Comparison of ENCODE assay signal across 8 cellular contexts in the genomic region with DNA sequence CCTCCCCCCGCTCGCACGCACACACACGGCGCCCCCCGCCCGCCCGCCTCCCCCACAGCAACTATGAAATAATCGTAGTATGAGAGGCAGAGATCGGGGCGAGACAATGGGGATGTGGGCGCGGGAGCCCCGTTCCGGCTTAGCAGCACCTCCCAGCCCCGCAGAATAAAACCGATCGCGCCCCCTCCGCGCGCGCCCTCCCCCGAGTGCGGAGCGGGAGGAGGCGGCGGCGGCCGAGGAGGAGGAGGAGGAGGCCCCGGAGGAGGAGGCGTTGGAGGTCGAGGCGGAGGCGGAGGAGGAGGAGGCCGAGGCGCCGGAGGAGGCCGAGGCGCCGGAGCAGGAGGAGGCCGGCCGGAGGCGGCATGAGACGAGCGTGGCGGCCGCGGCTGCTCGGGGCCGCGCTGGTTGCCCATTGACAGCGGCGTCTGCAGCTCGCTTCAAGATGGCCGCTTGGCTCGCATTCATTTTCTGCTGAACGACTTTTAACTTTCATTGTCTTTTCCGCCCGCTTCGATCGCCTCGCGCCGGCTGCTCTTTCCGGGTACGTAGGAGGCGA. TPM values are rescaled to one million over a fixed set of nuclear protein-coding genes. Genes with fewer than 3 reads are reported as not detected.
A peak's percentile ranks its signal among the peaks of the same experiment; 100 is the strongest.
DNase-seq lines count a peak whose midpoint lies in the region; ATAC-seq, FAIRE-seq and TF ChIP-seq lines count a peak whose summit lies in the region.

No MANE protein-coding gene starts in this region.

- H3K27me3 ChIP-seq in astrocyte (ENCODE audit: insufficient read depth, low read length) (peaks cover 32% of the 10 kb centered on the region), right atrium auricular region (peaks cover 0 to 4% of the 10 kb centered on the region in 2 donors), prostate gland (replicated peaks; ENCODE audit: insufficient read depth) (no peaks in the 10 kb centered on the region)

- peak overlapping the region; percentile 54 for H3K27ac ChIP-seq in astrocyte (ENCODE audit: low read depth, low read length)
- peak overlapping the region; percentile 97 to 99 for H3K27ac ChIP-seq in right atrium auricular region
- H3K27ac ChIP-seq in prostate gland: peak overlapping the region; percentile 95 to 98

- POLR2A ChIA-PET in T-cell (lab: Charles Lee): interaction anchor here in 1 of 2 donors (0.7 kb wide), 1 partner anchor 41 kb away, joined by 3 read pairs; no protein-coding TSS in a partner anchor

- H3K4me3 Mint-ChIP-seq in T-cell (peak overlapping the region; percentile 82 to 87 (median 84)), astrocyte (ENCODE audit: unreplicated experiment) (peak overlapping the region; percentile 87)

- peaks cover 8 to 29% of the 10 kb centered on the region in 2 donors for H3K27me3 Mint-ChIP-seq in T-cell
- H3K27me3 Mint-ChIP-seq in astrocyte (ENCODE audit: low read depth, unreplicated experiment): peaks cover 38% of the 10 kb centered on the region

- ATAC-seq in HG03280 (IDR thresholded peaks at IDR 0.05; ENCODE audit: unreplicated experiment) (peak; percentile 28), T-cell (replicated peaks in 1 of 4) (peak; percentile 36 to 39 (median 38))

- H3K4me2 ChIP-seq in astrocyte (ENCODE audit: low read length): peak overlapping the region; percentile 78

- DNase-seq in DMS79 (lab: John Stamatoyannopoulos, UW) (peak; percentile 18), DMS79 treated with DMSO at 0.1 percent for 48 hours (lab: John Stamatoyannopoulos, UW) (no peak), T-cell (peak in 30 of 34 experiments; percentile 30 to 69 (median 53)), astrocyte (ENCODE audit: low read depth) (peak; percentile 56), right atrium auricular region (ENCODE audit: low spot score) (peak; percentile 64), prostate gland (ENCODE audit: low spot score) (no peak), ureter (ENCODE audit: low spot score) (no peak)

- peak overlapping the region; percentile 73 for H3K4me3 ChIP-seq in astrocyte (ENCODE audit: insufficient read depth, low read depth, low read length)
- peak overlapping the region; percentile 90 to 94 for H3K4me3 ChIP-seq in right atrium auricular region
- peak overlapping the region; percentile 94 to 97 for H3K4me3 ChIP-seq in prostate gland

- TF ChIP-seq CTCF in astrocyte (IDR thresholded peaks at IDR 0.05; ENCODE audit: insufficient read depth, low read depth, low read length) (no peak), right atrium auricular region (IDR thresholded peaks at IDR 0.05) (no peak), prostate gland (IDR thresholded peaks at IDR 0.05) (peak in 1 of 4 experiments; percentile 19)

- H4K20me1 ChIP-seq in astrocyte (ENCODE audit: insufficient read depth, low read length): peaks cover 36% of the 10 kb centered on the region

- H3K36me3 ChIP-seq in astrocyte (ENCODE audit: insufficient read depth, low read length) (no peaks in the 10 kb centered on the region), right atrium auricular region (no peaks in the 10 kb centered on the region), prostate gland (no peaks in the 10 kb centered on the region)

- H3K36me3 Mint-ChIP-seq in T-cell (peaks cover 5% of the 10 kb centered on the region), astrocyte (ENCODE audit: low read depth, unreplicated experiment) (peaks cover 2% of the 10 kb centered on the region)

- CTCF ChIA-PET in T-cell (lab: Charles Lee): no interaction called here

- TF ChIP-seq POLR2A in prostate gland (IDR thresholded peaks at IDR 0.05): peak; percentile 31

- H3K9ac ChIP-seq in astrocyte (ENCODE audit: low read length): peak overlapping the region; percentile 84

- no peak for FAIRE-seq in astrocyte (lab: Jason Lieb, UNC)

- peak overlapping the region; percentile 66 for H2AFZ ChIP-seq in astrocyte (ENCODE audit: low read depth, low read length)

- intact Hi-C loops in prostate gland (cut with DNase I): loop anchor here (10.0 kb wide), 1 partner anchor 796 kb away; a partner anchor contains a TSS

- H3K4me1 ChIP-seq in astrocyte (ENCODE audit: insufficient read depth, low read length): peaks cover 29% of the 10 kb centered on the region
- peaks cover 0 to 56% of the 10 kb centered on the region in 2 donors for H3K4me1 ChIP-seq in right atrium auricular region
- H3K4me1 ChIP-seq in prostate gland (replicated peaks): peaks cover 14% of the 10 kb centered on the region

- H3K9me3 Mint-ChIP-seq in T-cell: no peaks in the 10 kb centered on the region
- H3K9me3 Mint-ChIP-seq in astrocyte (ENCODE audit: unreplicated experiment): no peaks in the 10 kb centered on the region

- H3K27ac Mint-ChIP-seq in T-cell: peak overlapping the region; percentile 72 to 74
- H3K27ac Mint-ChIP-seq in astrocyte (ENCODE audit: unreplicated experiment): peak overlapping the region; percentile 69

- peaks cover 47% of the 10 kb centered on the region for H3K79me2 ChIP-seq in astrocyte (ENCODE audit: insufficient read depth, low read length)

- peaks cover 46 to 65% (median 61%) of the 10 kb centered on the region in 3 donors for H3K4me1 Mint-ChIP-seq in T-cell
- peaks cover 19% of the 10 kb centered on the region for H3K4me1 Mint-ChIP-seq in astrocyte (ENCODE audit: low read depth, unreplicated experiment)

- H3K9me3 ChIP-seq in astrocyte (ENCODE audit: insufficient read depth, low read depth, low read length) (no peaks in the 10 kb centered on the region), right atrium auricular region (no peaks in the 10 kb centered on the region), prostate gland (no peaks in the 10 kb centered on the region)

- 1% methylated on average over 41 of the region's 68 CpGs for WGBS in prostate gland

RNA-seq across cellular contexts. Expression of a gene that starts 0.3 kb away (rescaled TPM):
- total RNA-seq in T-cell (10 to 100 TPM; 48.9 to 69.2 (median 63.6) TPM), astrocyte (29.7 and 30.8 TPM in 2 replicates), right atrium auricular region (10 to 100 TPM; 34.7 to 40.7 TPM), prostate gland (10 to 100 TPM; 70.8 to 88.4 TPM), ureter (51.4 TPM)

RNA-seq across cellular contexts. Expression of a gene that starts 5.0 kb away (rescaled TPM):
- total RNA-seq in T-cell: 10 to 100 TPM; 25.2 to 57.2 (median 49.7) TPM
- total RNA-seq in astrocyte: 28.0 and 28.8 TPM in 2 replicates
- 100 to 1,000 TPM in 1 of 2 donors, 10 to 100 TPM in 1; 28.5 to 141 TPM for total RNA-seq in right atrium auricular region
- total RNA-seq in prostate gland: 10 to 100 TPM; 30.7 to 38.8 TPM
- 63.9 TPM for total RNA-seq in ureter

RNA-seq across cellular contexts. Expression of a gene that starts 24.1 kb away (rescaled TPM):
- total RNA-seq in T-cell (under 1 TPM in 2 of 5 donors, not detected in 3; 0.23 to 0.33 TPM), astrocyte (not detected in 2 replicates), right atrium auricular region (not detected), prostate gland (10 to 100 TPM in 1 of 2 donors, 1 to 10 TPM in 1; 5.8 to 20.3 TPM), ureter (2.6 TPM)

Comparison
In these comparisons a context has a peak if more than half of its experiments do, and no peak if none do; other contexts are left out.
1. DNase-seq: peak in DMS79 (single experiment), T-cell (30 of 34), astrocyte (single experiment) and right atrium auricular region (single experiment); none in DMS79 treated with DMSO at 0.1 percent for 48 hours (single experiment), prostate gland (single experiment) and ureter (single experiment).
2. Peak in every context shown above with its lines, with median percentiles within 50 percentile points of each other: H3K27ac ChIP-seq and H3K4me3 ChIP-seq.